ENCODE assay signal across 1 cellular context in genomic region chr17:82273327-82274133, GRCh38.
TF ChIP-seq lines count a peak whose summit lies in the region.

TSS of gene CSNK1D (minus strand) at chr17:82273700. CDS start at chr17:82273381, 319 bp downstream.

TF ChIP-seq in HepG2, 621 proteins besides CTCF, POLR2A, EP300 and RAD21 (continued from another document and continues in another):
- TF ChIP-seq ARID5B (CRISPR knock-in tag; IDR thresholded peaks at IDR 0.05) (peak; percentile 71), GABPA (IDR thresholded peaks at IDR 0.05; ENCODE audit: low read depth, low read length) (peak; percentile 61), GABPA (CRISPR knock-in tag; IDR thresholded peaks at IDR 0.05; ENCODE audit: low read depth) (peak; percentile 84), ATAD3A (CRISPR knock-in tag; IDR thresholded peaks at IDR 0.05) (peak; percentile 24; the same call in 1 of the 2 replicates), ATF1 (CRISPR knock-in tag; IDR thresholded peaks at IDR 0.05) (peak; percentile 80), CCAR2 (optimal IDR thresholded peaks at IDR 0.05; ENCODE audit: low read depth, low read length) (no peak), DNMT3B (CRISPR knock-in tag; conservative IDR thresholded peaks at IDR 0.05) (no peak), ISL2 (CRISPR knock-in tag; IDR thresholded peaks at IDR 0.05) (peak; percentile 76), GPN1 (CRISPR knock-in tag; IDR thresholded peaks at IDR 0.05; ENCODE audit: borderline replicate concordance) (no peak), ZNF83 (CRISPR knock-in tag; IDR thresholded peaks at IDR 0.05; ENCODE audit: borderline replicate concordance) (peak; percentile 23; the same call in 1 of the 2 replicates), ZC3H13 (CRISPR knock-in tag; IDR thresholded peaks at IDR 0.05) (no peak), AHR (CRISPR knock-in tag; IDR thresholded peaks at IDR 0.05) (peak; percentile 46; the same call in 1 of the 2 replicates), ZNF160 (CRISPR knock-in tag; IDR thresholded peaks at IDR 0.05) (no peak), ZNF367 (CRISPR knock-in tag; IDR thresholded peaks at IDR 0.05; ENCODE audit: borderline replicate concordance) (0 out of 2 replicates have a peak, but pooled peaks have one; percentile 21), ZNF691 (CRISPR knock-in tag; IDR thresholded peaks at IDR 0.05; ENCODE audit: borderline replicate concordance, low read depth) (peak; percentile 95), NONO (IDR thresholded peaks at IDR 0.05) (no peak), NONO (CRISPR knock-in tag; conservative IDR thresholded peaks at IDR 0.05) (peak; percentile 71), RERE (CRISPR knock-in tag; IDR thresholded peaks at IDR 0.05; ENCODE audit: low read depth) (no peak; the same call in 1 of the 2 replicates), CHCHD3 (CRISPR knock-in tag; IDR thresholded peaks at IDR 0.05) (0 out of 2 replicates have a peak, but pooled peaks have one; percentile 41), ZNF510 (CRISPR knock-in tag; IDR thresholded peaks at IDR 0.05; ENCODE audit: low read depth) (peak; percentile 92; the same call in 1 of the 2 replicates), SNAI1 (CRISPR knock-in tag; IDR thresholded peaks at IDR 0.05; ENCODE audit: borderline replicate concordance) (peak; percentile 90; the same call in 1 of the 2 replicates), RCOR2 (CRISPR knock-in tag; IDR thresholded peaks at IDR 0.05) (no peak), ZFP90 (CRISPR knock-in tag; IDR thresholded peaks at IDR 0.05; ENCODE audit: borderline replicate concordance) (peak; percentile 54; the same call in 1 of the 2 replicates), JDP2 (CRISPR knock-in tag; IDR thresholded peaks at IDR 0.05; ENCODE audit: borderline replicate concordance) (no peak)
- TF ChIP-seq, protein P1, sequence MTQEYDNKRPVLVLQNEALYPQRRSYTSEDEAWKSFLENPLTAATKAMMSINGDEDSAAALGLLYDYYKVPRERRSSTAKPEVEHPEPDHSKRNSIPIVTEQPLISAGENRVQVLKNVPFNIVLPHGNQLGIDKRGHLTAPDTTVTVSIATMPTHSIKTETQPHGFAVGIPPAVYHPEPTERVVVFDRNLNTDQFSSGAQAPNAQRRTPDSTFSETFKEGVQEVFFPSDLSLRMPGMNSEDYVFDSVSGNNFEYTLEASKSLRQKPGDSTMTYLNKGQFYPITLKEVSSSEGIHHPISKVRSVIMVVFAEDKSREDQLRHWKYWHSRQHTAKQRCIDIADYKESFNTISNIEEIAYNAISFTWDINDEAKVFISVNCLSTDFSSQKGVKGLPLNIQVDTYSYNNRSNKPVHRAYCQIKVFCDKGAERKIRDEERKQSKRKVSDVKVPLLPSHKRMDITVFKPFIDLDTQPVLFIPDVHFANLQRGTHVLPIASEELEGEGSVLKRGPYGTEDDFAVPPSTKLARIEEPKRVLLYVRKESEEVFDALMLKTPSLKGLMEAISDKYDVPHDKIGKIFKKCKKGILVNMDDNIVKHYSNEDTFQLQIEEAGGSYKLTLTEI (CRISPR knock-in tag; conservative IDR thresholded peaks at IDR 0.05): no peak
- TF ChIP-seq, protein P2, sequence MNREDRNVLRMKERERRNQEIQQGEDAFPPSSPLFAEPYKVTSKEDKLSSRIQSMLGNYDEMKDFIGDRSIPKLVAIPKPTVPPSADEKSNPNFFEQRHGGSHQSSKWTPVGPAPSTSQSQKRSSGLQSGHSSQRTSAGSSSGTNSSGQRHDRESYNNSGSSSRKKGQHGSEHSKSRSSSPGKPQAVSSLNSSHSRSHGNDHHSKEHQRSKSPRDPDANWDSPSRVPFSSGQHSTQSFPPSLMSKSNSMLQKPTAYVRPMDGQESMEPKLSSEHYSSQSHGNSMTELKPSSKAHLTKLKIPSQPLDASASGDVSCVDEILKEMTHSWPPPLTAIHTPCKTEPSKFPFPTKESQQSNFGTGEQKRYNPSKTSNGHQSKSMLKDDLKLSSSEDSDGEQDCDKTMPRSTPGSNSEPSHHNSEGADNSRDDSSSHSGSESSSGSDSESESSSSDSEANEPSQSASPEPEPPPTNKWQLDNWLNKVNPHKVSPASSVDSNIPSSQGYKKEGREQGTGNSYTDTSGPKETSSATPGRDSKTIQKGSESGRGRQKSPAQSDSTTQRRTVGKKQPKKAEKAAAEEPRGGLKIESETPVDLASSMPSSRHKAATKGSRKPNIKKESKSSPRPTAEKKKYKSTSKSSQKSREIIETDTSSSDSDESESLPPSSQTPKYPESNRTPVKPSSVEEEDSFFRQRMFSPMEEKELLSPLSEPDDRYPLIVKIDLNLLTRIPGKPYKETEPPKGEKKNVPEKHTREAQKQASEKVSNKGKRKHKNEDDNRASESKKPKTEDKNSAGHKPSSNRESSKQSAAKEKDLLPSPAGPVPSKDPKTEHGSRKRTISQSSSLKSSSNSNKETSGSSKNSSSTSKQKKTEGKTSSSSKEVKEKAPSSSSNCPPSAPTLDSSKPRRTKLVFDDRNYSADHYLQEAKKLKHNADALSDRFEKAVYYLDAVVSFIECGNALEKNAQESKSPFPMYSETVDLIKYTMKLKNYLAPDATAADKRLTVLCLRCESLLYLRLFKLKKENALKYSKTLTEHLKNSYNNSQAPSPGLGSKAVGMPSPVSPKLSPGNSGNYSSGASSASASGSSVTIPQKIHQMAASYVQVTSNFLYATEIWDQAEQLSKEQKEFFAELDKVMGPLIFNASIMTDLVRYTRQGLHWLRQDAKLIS (CRISPR knock-in tag; IDR thresholded peaks at IDR 0.05): 0 out of 2 replicates have a peak, but pooled peaks have one; percentile 85
- TF ChIP-seq, protein P3, sequence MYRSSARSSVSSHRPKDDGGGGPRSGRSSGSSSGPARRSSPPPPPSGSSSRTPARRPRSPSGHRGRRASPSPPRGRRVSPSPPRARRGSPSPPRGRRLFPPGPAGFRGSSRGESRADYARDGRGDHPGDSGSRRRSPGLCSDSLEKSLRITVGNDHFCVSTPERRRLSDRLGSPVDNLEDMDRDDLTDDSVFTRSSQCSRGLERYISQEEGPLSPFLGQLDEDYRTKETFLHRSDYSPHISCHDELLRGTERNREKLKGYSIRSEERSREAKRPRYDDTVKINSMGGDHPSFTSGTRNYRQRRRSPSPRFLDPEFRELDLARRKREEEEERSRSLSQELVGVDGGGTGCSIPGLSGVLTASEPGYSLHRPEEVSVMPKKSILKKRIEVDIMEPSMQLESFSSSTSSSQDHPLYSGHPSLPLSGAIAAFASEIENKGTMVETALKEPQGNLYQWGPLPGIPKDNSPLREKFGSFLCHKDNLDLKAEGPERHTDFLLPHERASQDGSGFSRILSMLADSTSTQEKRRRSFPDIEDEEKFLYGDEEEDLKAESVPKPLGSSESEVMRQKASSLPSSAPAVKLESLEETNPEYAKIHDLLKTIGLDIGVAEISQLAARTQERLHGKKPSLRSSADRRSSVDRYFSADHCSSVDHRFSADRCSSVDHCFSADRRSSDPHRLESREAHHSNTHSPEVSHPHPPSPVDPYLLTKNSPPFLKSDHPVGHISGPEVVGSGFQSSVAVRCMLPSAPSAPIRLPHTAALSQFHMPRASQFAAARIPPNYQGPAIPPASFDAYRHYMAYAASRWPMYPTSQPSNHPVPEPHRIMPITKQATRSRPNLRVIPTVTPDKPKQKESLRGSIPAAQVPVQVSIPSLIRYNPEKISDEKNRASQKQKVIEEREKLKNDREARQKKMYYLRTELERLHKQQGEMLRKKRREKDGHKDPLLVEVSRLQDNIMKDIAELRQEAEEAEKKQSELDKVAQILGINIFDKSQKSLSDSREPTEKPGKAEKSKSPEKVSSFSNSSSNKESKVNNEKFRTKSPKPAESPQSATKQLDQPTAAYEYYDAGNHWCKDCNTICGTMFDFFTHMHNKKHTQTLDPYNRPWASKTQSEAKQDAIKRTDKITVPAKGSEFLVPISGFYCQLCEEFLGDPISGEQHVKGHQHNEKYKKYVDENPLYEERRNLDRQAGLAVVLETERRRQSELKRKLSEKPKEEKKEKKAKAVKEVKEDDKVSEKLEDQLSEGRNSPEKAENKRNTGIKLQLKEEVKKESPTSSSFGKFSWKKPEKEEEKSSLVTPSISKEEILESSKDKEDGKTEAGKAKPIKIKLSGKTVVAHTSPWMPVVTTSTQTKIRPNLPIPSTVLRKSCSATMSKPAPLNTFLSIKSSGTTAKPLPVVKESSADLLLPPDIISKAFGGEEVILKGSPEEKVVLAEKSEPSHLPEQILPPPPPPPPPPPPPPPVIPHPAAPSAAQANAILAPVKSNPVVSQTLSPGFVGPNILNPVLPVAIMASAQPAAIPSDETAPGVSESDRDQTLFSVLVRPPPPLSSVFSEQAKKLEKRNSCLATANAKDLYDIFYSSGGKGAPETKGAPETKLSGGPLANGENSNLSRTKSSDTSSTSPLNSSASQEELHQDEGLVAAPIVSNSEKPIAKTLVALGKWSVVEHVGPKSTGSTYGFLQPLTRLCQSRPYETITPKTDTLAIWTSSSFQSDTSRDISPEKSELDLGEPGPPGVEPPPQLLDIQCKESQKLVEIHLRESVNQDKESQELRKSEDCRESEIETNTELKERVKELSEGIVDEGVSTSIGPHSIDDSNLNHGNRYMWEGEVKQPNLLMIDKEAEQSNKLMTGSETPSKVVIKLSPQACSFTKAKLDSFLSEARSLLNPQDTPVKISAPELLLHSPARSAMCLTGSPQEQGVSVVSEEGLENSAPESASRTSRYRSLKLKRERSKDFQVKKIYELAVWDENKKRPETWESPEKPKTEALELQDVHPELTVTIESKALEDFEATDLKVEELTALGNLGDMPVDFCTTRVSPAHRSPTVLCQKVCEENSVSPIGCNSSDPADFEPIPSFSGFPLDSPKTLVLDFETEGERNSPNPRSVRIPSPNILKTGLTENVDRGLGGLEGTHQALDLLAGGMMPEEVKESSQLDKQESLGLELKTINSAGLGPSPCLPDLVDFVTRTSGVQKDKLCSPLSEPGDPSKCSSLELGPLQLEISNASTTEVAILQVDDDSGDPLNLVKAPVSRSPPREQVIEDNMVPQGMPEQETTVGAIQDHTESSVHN (CRISPR knock-in tag; IDR thresholded peaks at IDR 0.05): no peak
- TF ChIP-seq, protein P4, sequence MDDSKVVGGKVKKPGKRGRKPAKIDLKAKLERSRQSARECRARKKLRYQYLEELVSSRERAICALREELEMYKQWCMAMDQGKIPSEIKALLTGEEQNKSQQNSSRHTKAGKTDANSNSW (CRISPR knock-in tag; IDR thresholded peaks at IDR 0.05; ENCODE audit: borderline replicate concordance): peak; percentile 79; the same call in 1 of the 2 replicates
